Comparison of ENCODE assay signal across 6 cellular contexts in the genomic region with DNA sequence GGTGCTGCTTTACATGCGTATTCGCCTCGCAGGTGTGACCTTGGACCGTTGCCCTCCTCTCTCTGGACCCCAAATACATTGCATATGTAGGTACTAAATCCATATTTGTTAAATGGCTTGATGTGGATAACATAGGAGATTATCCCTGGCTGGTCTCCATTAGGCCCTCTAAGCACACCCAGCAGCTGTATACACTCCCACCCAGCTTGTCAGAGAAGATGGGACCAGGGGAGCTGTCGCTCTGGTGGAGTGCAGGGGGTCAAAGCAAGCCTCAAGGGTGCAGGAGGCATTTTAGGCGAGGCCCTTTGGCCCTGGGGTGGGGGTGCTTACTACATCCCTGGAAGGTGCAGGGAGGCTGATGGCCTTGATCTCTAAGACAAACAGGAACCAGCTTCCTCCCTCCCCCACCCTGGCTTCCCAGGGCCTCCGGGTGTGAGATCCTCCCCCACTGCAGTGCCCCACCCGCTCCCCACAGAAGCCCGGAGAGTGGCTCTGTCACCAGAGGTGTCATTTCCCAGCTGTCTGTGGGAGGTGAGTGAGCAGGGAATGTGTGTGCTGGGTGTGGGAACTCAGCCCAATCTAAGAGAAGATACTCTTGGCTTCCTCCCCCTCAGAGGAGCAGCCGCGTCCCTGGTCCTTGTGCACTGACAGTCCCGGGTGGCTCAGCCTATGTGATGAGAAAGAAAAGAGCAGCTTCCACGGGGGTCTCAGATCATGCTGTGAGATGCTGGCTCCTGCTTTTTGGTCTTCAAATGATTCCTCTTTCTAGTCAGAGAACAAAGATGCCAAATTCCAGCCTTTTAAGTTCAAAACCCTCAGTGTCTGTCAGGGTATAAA. TPM values are rescaled to one million over a fixed set of nuclear protein-coding genes. Genes with fewer than 3 reads are reported as not detected.
DNase-seq lines count a peak whose midpoint lies in the region; ATAC-seq and TF ChIP-seq lines count a peak whose summit lies in the region.

No MANE protein-coding gene starts in this region.

- H3K4me1 Mint-ChIP-seq in neural crest cell, result peaks cover 44% of the 10 kb centered on the region

- ATAC-seq in GM18870 (IDR thresholded peaks at IDR 0.05; ENCODE audit: unreplicated experiment), result no peak
- no peak for ATAC-seq in HG02885 (IDR thresholded peaks at IDR 0.05; ENCODE audit: poor library complexity, unreplicated experiment)

- H3K27ac Mint-ChIP-seq in neural crest cell (ENCODE audit: unreplicated experiment), result no peak overlapping the region

- peaks cover 6% of the 10 kb centered on the region for H3K36me3 Mint-ChIP-seq in neural crest cell (ENCODE audit: low read depth)

- peak; percentile 50 for DNase-seq in ELR (ENCODE audit: low read depth)
- DNase-seq in SHP77 (lab: John Stamatoyannopoulos, UW), result peak; percentile 62 to 75
- no peak for DNase-seq in neural crest cell (ENCODE audit: low read depth, low spot score)

- H3K27ac ChIP-seq in cingulate gyrus (ENCODE audit: low read depth, low read length), result peak overlapping the region; percentile 98

- no peaks in the 10 kb centered on the region for H3K27me3 Mint-ChIP-seq in neural crest cell (ENCODE audit: low read depth)

- H3K4me3 Mint-ChIP-seq in neural crest cell, result peak overlapping the region; percentile 92

- no peaks in the 10 kb centered on the region for H3K9me3 Mint-ChIP-seq in neural crest cell

- TF ChIP-seq CTCF in neural crest cell (conservative IDR thresholded peaks at IDR 0.05), result no peak

RNA-seq across cellular contexts. Expression of gene VAMP2, which starts 1.4 kb away (rescaled TPM):
- 47.2 and 49.7 TPM in 2 replicates for total RNA-seq in neural crest cell

RNA-seq across cellular contexts. Expression of gene TMEM107, which starts 12.0 kb away (rescaled TPM):
- total RNA-seq in neural crest cell, result 41.4 and 45.7 TPM in 2 replicates

RNA-seq across cellular contexts. Expression of gene PER1, which starts 12.0 kb away (rescaled TPM):
- total RNA-seq in neural crest cell, result 38.3 and 51.6 TPM in 2 replicates

RNA-seq across cellular contexts. Expression of gene BORCS6, which starts 25.8 kb away (rescaled TPM):
- 5.5 and 5.6 TPM in 2 replicates for total RNA-seq in neural crest cell

RNA-seq across cellular contexts. Expression of gene HES7, which starts 40.3 kb away (rescaled TPM):
- 0.41 and 0.56 TPM in 2 replicates for total RNA-seq in neural crest cell
